29 cellular contexts compared by ENCODE assay signal in genomic region chr3:128746881-128747280, GRCh38.
"Had no signal": no experiment of that assay in that cellular context is flagged by ENCODE, and none has a peak within 500 bp of the region (broad histone marks: within the 10 kb centered on the region; RNA-seq: fewer than 3 reads in every experiment).

No MANE protein-coding gene starts in this region.

- H3K27me3 ChIP-seq: adrenal gland, body of pancreas, esophagus squamous epithelium, gastroesophageal sphincter had no signal

- DNase-seq: activated CD4-positive, alpha-beta memory T cell treated with anti-CD3 and anti-CD28 coated beads for 36 hours; activated CD4-positive, alpha-beta T cell treated with anti-CD3 and anti-CD28 coated beads for 36 hours; activated CD4-positive, alpha-beta T cell treated with anti-CD3 and anti-CD28 coated beads, Interleukin-2, amount 10 ng/mL, durations not matched to agents 24 days and 14 days; activated CD4-positive, CD25-positive, alpha-beta regulatory T cell; activated CD4-positive, CD25-positive, alpha-beta regulatory T cell treated with anti-CD3 and anti-CD28 coated beads, Interleukin-2, amount 50 U/mL, for 72 hours; activated CD8-positive, alpha-beta memory T cell treated with anti-CD3 and anti-CD28 coated beads, Interleukin-2, amount 10 ng/mL, durations not matched to agents 7 days and 5 days; activated CD8-positive, alpha-beta memory T cell treated with anti-CD3 and anti-CD28 coated beads, Interleukin-2, amount 50 U/mL, for 4 hours; activated CD8-positive, alpha-beta T cell treated with anti-CD3 and anti-CD28 coated beads, Interleukin-2, amount 10 ng/mL, durations not matched to agents 7 days and 5 days; activated effector memory CD4-positive, alpha-beta T cell treated with anti-CD3 and anti-CD28 coated beads, Interleukin-2, amount 50 U/mL, for 16 hours; activated naive CD4-positive, alpha-beta T cell treated with anti-CD3 and anti-CD28 coated beads for 36 hours; activated naive CD8-positive, alpha-beta T cell treated with anti-CD3 and anti-CD28 coated beads for 36 hours; activated naive CD8-positive, alpha-beta T cell treated with anti-CD3 and anti-CD28 coated beads, Interleukin-2, amount 50 U/mL, for 24 hours; activated T-cell treated with anti-CD3 and anti-CD28 coated beads, Interleukin-2, amount 50 U/mL, for 1 hour; activated T-cell treated with anti-CD3 and anti-CD28 coated beads, Interleukin-2, amount 50 U/mL, for 48 hours; adrenal gland; amygdala; aorta; body of pancreas; caudate nucleus; cortex of kidney; effector CD8-positive, alpha-beta T cell; esophagus squamous epithelium; foreskin melanocyte; T-helper 2 cell had no signal

- H3K27ac ChIP-seq: adrenal gland, body of pancreas, epithelial cell of prostate, esophagus squamous epithelium, gastroesophageal sphincter had no signal

- FAIRE-seq: colon, endometrium, endothelial cell of umbilical vein had no signal

- H3K9me3 ChIP-seq: adrenal gland, body of pancreas, gastroesophageal sphincter had no signal

- H3K4me3 ChIP-seq: adrenal gland, body of pancreas, esophagus squamous epithelium, gastroesophageal sphincter had no signal

- ATAC-seq: activated CD4-positive, alpha-beta T cell treated with anti-CD3 and anti-CD28 coated beads for 36 hours; activated CD8-positive, alpha-beta memory T cell treated with anti-CD3 and anti-CD28 coated beads, Interleukin-2, amount 10 ng/mL, durations not matched to agents 7 days and 5 days; activated CD8-positive, alpha-beta T cell treated with anti-CD3 and anti-CD28 coated beads, Interleukin-2, amount 10 ng/mL, durations not matched to agents 7 days and 5 days; activated naive CD8-positive, alpha-beta T cell treated with anti-CD3 and anti-CD28 coated beads, Interleukin-2, amount 50 U/mL, for 24 hours; body of pancreas; gastroesophageal sphincter had no signal

- H3K4me1 ChIP-seq: body of pancreas had no signal
